11 cellular contexts compared by ENCODE assay signal in genomic region chr22:35059632-35060031, GRCh38. TPM values are rescaled to one million over a fixed set of nuclear protein-coding genes. Genes with fewer than 3 reads are reported as not detected.
"Had no signal": no experiment of that assay in that cellular context is flagged by ENCODE, and none has a peak within 500 bp of the region (broad histone marks: within the 10 kb centered on the region; RNA-seq: fewer than 3 reads in every experiment).

No MANE protein-coding gene starts in this region.

- H3K4me1 Mint-ChIP-seq: IgD-negative memory B cell had no signal

- H3K36me3 Mint-ChIP-seq: IgD-negative memory B cell had no signal

- H3K27ac ChIP-seq: GM23248, HL-60 had no signal

- H3K4me3 Mint-ChIP-seq: H9, HFFc6, IgD-negative memory B cell had no signal

- H3K27ac Mint-ChIP-seq: H9, HFFc6, IgD-negative memory B cell had no signal

- FAIRE-seq: H54, HepG2 had no signal

- DNase-seq: GM23248, GOT3, H9, HCEC 1CT, HFFc6, KG1 had no signal

- H3K9ac ChIP-seq: GM23248 had no signal

- H3K4me3 ChIP-seq: GM23248 had no signal

- H3K27me3 Mint-ChIP-seq: IgD-negative memory B cell had no signal

- H2AFZ ChIP-seq: GM23248 had no signal

- ATAC-seq: HepG2 had no signal

RNA-seq across cellular contexts. Expression of gene ISX, which starts 6.3 kb away (rescaled TPM):
- total RNA-seq: GM23248, H9, HFFc6, HT1080 had no signal
- polyA plus RNA-seq: GM23248, IgD-negative memory B cell had no signal
